In genomic region chr14:96486705-96487104, GRCh38 we compare ENCODE assay signal across 22 cellular contexts. TPM values are rescaled to one million over a fixed set of nuclear protein-coding genes. Genes with fewer than 3 reads are reported as not detected.
DNase-seq lines count a peak whose midpoint lies in the region; ATAC-seq, FAIRE-seq and TF ChIP-seq lines count a peak whose summit lies in the region.
"Had no signal": no experiment of that assay in that cellular context is flagged by ENCODE, and none has a peak within 500 bp of the region (broad histone marks: within the 10 kb centered on the region; RNA-seq: fewer than 3 reads in every experiment).

No MANE protein-coding gene starts in this region.

- H4K20me1 ChIP-seq in OCI-LY3 (ENCODE audit: insufficient read depth, low read length), result no peaks in the 10 kb centered on the region

- FAIRE-seq in GM12892 (lab: Jason Lieb, UNC), result peak; percentile 36

- H3K36me3 Mint-ChIP-seq in effector memory CD8-positive, alpha-beta T cell (ENCODE audit: insufficient read depth), result no peaks in the 10 kb centered on the region
- H3K36me3 Mint-ChIP-seq: activated naive CD4-positive, alpha-beta T cell treated with anti-CD3 and anti-CD28 coated beads, Interleukin-2, amount 50 U/mL, for 72 hours had no signal

- intact Hi-C loops in body of pancreas (cut with DNase I), result no loop called here

- H3K36me3 ChIP-seq in OCI-LY3 (replicated peaks; ENCODE audit: low read depth, low read length) (no peaks in the 10 kb centered on the region), body of pancreas (replicated peaks in 1 of 2; ENCODE audit: insufficient read depth in 1 of 2, low read depth in 2 of 2) (no peaks in the 10 kb centered on the region)
- H3K36me3 ChIP-seq: brain microvascular endothelial cell, gastroesophageal sphincter had no signal

- H3K4me2 ChIP-seq in OCI-LY3 (ENCODE audit: low read length), result peak overlapping the region; percentile 46

- 72% methylated on average over 4 of the region's 4 CpGs for WGBS in body of pancreas, 2 donors

- no peak for TF ChIP-seq CTCF in OCI-LY3 (IDR thresholded peaks at IDR 0.05; ENCODE audit: low read depth, low read length)
- TF ChIP-seq CTCF in GM10266 (IDR thresholded peaks at IDR 0.05; ENCODE audit: control insufficient read depth, insufficient read depth, low read depth, missing control alignments), result no peak
- no peak for TF ChIP-seq CTCF in body of pancreas (IDR thresholded peaks at IDR 0.05)

- DNase-seq in GM12892 (ENCODE audit: insufficient read length) (no peak), NCI-H1105 treated with DMSO at 0.1 percent for 48 hours (lab: John Stamatoyannopoulos, UW) (no peak), GM10266 (ENCODE audit: extremely low spot score) (no peak), body of pancreas (no peak)
- DNase-seq in effector memory CD8-positive, alpha-beta T cell, result no peak
- DNase-seq: activated CD4-positive, alpha-beta T cell treated with anti-CD3 and anti-CD28 coated beads, Interleukin-2, amount 50 U/mL, for 1 hour; activated T-cell treated with anti-CD3 and anti-CD28 coated beads, Interleukin-2, amount 50 U/mL, for 4 hours; brain microvascular endothelial cell; Caco-2; erythroblast; NCI-H1694; nucleus accumbens; stimulated activated CD4-positive, alpha-beta T cell treated with anti-CD3 and anti-CD28 coated beads, Interleukin-2, amount 100 ng/mL, for 24 hours had no signal

- peaks cover 31 to 57% of the 10 kb centered on the region in 2 donors for H3K27me3 Mint-ChIP-seq in effector memory CD8-positive, alpha-beta T cell

- no peak overlapping the region for H2AFZ ChIP-seq in OCI-LY3 (ENCODE audit: low read depth, low read length)

- H3K4me1 Mint-ChIP-seq in effector memory CD8-positive, alpha-beta T cell (ENCODE audit: low read depth in 2 of 2), result no peaks in the 10 kb centered on the region

- TF ChIP-seq POLR2A in GM12892 (IDR thresholded peaks at IDR 0.05; ENCODE audit: low read depth, low read length) (no peak), body of pancreas (IDR thresholded peaks at IDR 0.05) (no peak)

- no peaks in the 10 kb centered on the region for H3K27me3 ChIP-seq in OCI-LY3 (ENCODE audit: low read depth, low read length)
- no peaks in the 10 kb centered on the region for H3K27me3 ChIP-seq in body of pancreas
- H3K27me3 ChIP-seq: brain microvascular endothelial cell had no signal

- H3K9me3 ChIP-seq in OCI-LY3 (ENCODE audit: insufficient read depth, low read length) (no peaks in the 10 kb centered on the region), body of pancreas (no peaks in the 10 kb centered on the region)
- H3K9me3 ChIP-seq: Caco-2, gastroesophageal sphincter had no signal

- H3K27ac ChIP-seq in OCI-LY3 (ENCODE audit: low read length), result no peak overlapping the region
- H3K27ac ChIP-seq in body of pancreas, result no peak overlapping the region
- H3K27ac ChIP-seq: brain microvascular endothelial cell, gastroesophageal sphincter, SK-N-MC had no signal

- H3K4me3 ChIP-seq in OCI-LY3 (ENCODE audit: low read length) (no peak overlapping the region), body of pancreas (no peak overlapping the region)
- H3K4me3 ChIP-seq: gastroesophageal sphincter, SK-N-MC had no signal

- ATAC-seq in GM21367 (IDR thresholded peaks at IDR 0.05; ENCODE audit: unreplicated experiment), result peak; percentile 77
- ATAC-seq in HG03066 (IDR thresholded peaks at IDR 0.05; ENCODE audit: low read depth, unreplicated experiment), result peak; percentile 82
- ATAC-seq in effector memory CD8-positive, alpha-beta T cell (replicated peaks), result no peak
- ATAC-seq in body of pancreas, result no peak
- ATAC-seq: activated naive CD4-positive, alpha-beta T cell treated with anti-CD3 and anti-CD28 coated beads, Interleukin-2, amount 50 U/mL, for 72 hours; activated T-cell treated with anti-CD3 and anti-CD28 coated beads, Interleukin-2, amount 50 U/mL, for 4 hours; gastroesophageal sphincter; left lobe of liver; Panc1; sciatic nerve had no signal

- H3K4me3 Mint-ChIP-seq in effector memory CD8-positive, alpha-beta T cell, result no peak overlapping the region
- H3K4me3 Mint-ChIP-seq: activated T-cell treated with anti-CD3 and anti-CD28 coated beads, Interleukin-2, amount 50 U/mL, for 4 hours had no signal

- H3K27ac Mint-ChIP-seq in effector memory CD8-positive, alpha-beta T cell, result no peak overlapping the region
- H3K27ac Mint-ChIP-seq: activated naive CD4-positive, alpha-beta T cell treated with anti-CD3 and anti-CD28 coated beads, Interleukin-2, amount 50 U/mL, for 72 hours had no signal

- H3K4me1 ChIP-seq in OCI-LY3 (ENCODE audit: low read length), result peaks cover 8% of the 10 kb centered on the region
- H3K4me1 ChIP-seq in body of pancreas, result peaks cover 4% of the 10 kb centered on the region
- H3K4me1 ChIP-seq: Caco-2, gastroesophageal sphincter had no signal

- H3K9me3 Mint-ChIP-seq in effector memory CD8-positive, alpha-beta T cell, result no peaks in the 10 kb centered on the region
- H3K9me3 Mint-ChIP-seq: activated naive CD4-positive, alpha-beta T cell treated with anti-CD3 and anti-CD28 coated beads, Interleukin-2, amount 50 U/mL, for 72 hours; activated T-cell treated with anti-CD3 and anti-CD28 coated beads, Interleukin-2, amount 50 U/mL, for 4 hours had no signal

- no peak overlapping the region for H3K9ac ChIP-seq in OCI-LY3 (ENCODE audit: low read length)

- H3K79me2 ChIP-seq in OCI-LY3 (ENCODE audit: low read length), result no peaks in the 10 kb centered on the region

RNA-seq across cellular contexts. Expression of gene PAPOLA, which starts 15.5 kb away (rescaled TPM):
- 90.6 TPM for polyA plus RNA-seq in GM12892 (2012; ENCODE audit: missing spikeins)
- 100 to 1,000 TPM; 122 to 163 TPM for total RNA-seq in body of pancreas

Comparison
In these comparisons a context has a peak if more than half of its experiments do, and no peak if none do; other contexts are left out.
1. ATAC-seq: peak in GM21367 (single experiment) and HG03066 (single experiment); none in effector memory CD8-positive, alpha-beta T cell (single experiment) and body of pancreas (single experiment).